In the genomic region with DNA sequence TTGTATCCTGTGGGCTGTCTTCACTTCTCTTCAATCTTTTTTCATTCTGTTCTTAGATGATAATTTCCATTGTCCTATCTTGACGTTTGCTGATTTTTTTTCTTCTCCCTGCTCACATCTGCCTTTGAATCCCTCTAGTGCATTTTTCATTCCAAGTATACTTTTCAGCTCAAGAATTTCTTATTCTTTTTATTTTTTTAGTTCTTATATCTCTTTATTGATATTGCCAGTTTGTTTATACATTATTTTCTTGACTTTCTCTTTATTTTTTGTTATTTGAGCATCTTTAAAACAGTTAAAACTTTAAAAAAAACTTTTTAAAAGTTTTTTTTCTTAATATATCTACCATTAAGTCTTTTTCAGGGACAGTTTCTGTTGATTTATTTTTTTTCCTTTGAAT, we compare ENCODE assay signal across 28 cellular contexts.
"Had no signal": no experiment of that assay in that cellular context is flagged by ENCODE, and none has a peak within 500 bp of the region (broad histone marks: within the 10 kb centered on the region; RNA-seq: fewer than 3 reads in every experiment).

No MANE protein-coding gene starts in this region.

- H3K4me1 ChIP-seq: colonic mucosa, foreskin keratinocyte, lower lobe of right lung, parathyroid adenoma, right lobe of liver had no signal

- H3K4me3 ChIP-seq: colonic mucosa, esophagus muscularis mucosa, lower lobe of right lung, right lobe of liver, thoracic aorta, tibial nerve, upper lobe of left lung had no signal

- H3K79me2 ChIP-seq: parathyroid adenoma had no signal

- DNase-seq: colonic mucosa; effector CD8-positive, alpha-beta T cell; foreskin keratinocyte; hypothalamus; immature natural killer cell; islet precursor cell; left ventricle myocardium superior; lower lobe of right lung; right lobe of liver; small intestine; stimulated activated CD4-positive, alpha-beta T cell treated with anti-CD3 and anti-CD28 coated beads, Interleukin-12 subunit alpha, Interleukin-12 subunit beta, amount 100 ng/mL, for 4 hours; stimulated activated CD4-positive, alpha-beta T cell treated with anti-CD3 and anti-CD28 coated beads, Interleukin-1b, Interleukin-23, amount 100 ng/mL, for 48 hours; stimulated activated CD4-positive, alpha-beta T cell treated with anti-CD3 and anti-CD28 coated beads, Interleukin-4, amount 100 ng/mL, for 1 hour; stimulated activated naive CD4-positive, alpha-beta T cell treated with Interleukin-2 at 50 U/mL for 16 hours; upper lobe of left lung had no signal

- H3K4me3 Mint-ChIP-seq: dendritic cell treated with granulocyte-macrophage colony-stimulating factor and Interleukin-4, amounts not matched to agents 40 ng/mL and 50 ng/mL, for 4 days; immature natural killer cell; memory B cell; natural killer cell treated with Interleukin-12 subunit alpha and Interleukin-12 subunit beta and Interleukin-15 and Interleukin-18, amount 100 ng/mL, for 72 hours; neural crest cell; stimulated activated effector memory CD8-positive, alpha-beta T cell treated with anti-CD3 and anti-CD28 coated beads, Interleukin-12 subunit alpha, Interleukin-12 subunit beta, amount 100 ng/mL, for 72 hours had no signal

- H3K27me3 ChIP-seq: colonic mucosa, esophagus muscularis mucosa, foreskin keratinocyte, neutrophil, right lobe of liver, tibial nerve, upper lobe of left lung had no signal

- H3K9me3 ChIP-seq: colonic mucosa, neutrophil had no signal

- H2AFZ ChIP-seq: parathyroid adenoma had no signal

- H3K27ac Mint-ChIP-seq: dendritic cell treated with granulocyte-macrophage colony-stimulating factor and Interleukin-4, amounts not matched to agents 40 ng/mL and 50 ng/mL, for 4 days; immature natural killer cell; memory B cell; natural killer cell treated with Interleukin-12 subunit alpha and Interleukin-12 subunit beta and Interleukin-15 and Interleukin-18, amount 100 ng/mL, for 72 hours; progenitor cell of endocrine pancreas; stimulated activated effector memory CD8-positive, alpha-beta T cell treated with anti-CD3 and anti-CD28 coated beads, Interleukin-12 subunit alpha, Interleukin-12 subunit beta, amount 100 ng/mL, for 72 hours had no signal

- H3K4me1 Mint-ChIP-seq: neural crest cell had no signal

- H3K27ac ChIP-seq: colonic mucosa, esophagus muscularis mucosa, foreskin keratinocyte, lower lobe of right lung, neutrophil, parathyroid adenoma, right lobe of liver, thoracic aorta, tibial nerve, upper lobe of left lung had no signal

- H3K27me3 Mint-ChIP-seq: dendritic cell treated with granulocyte-macrophage colony-stimulating factor and Interleukin-4, amounts not matched to agents 40 ng/mL and 50 ng/mL, for 4 days; memory B cell; natural killer cell treated with Interleukin-12 subunit alpha and Interleukin-12 subunit beta and Interleukin-15 and Interleukin-18, amount 100 ng/mL, for 72 hours; progenitor cell of endocrine pancreas had no signal

- H3K36me3 ChIP-seq: colonic mucosa, right lobe of liver, thoracic aorta had no signal

- H3K9ac ChIP-seq: parathyroid adenoma had no signal

- FAIRE-seq: endothelial cell of umbilical vein, small intestine, urothelium cell line had no signal

- ATAC-seq: foreskin keratinocyte; left ventricle myocardium superior; lower lobe of right lung; natural killer cell treated with Interleukin-12 subunit alpha and Interleukin-12 subunit beta and Interleukin-15 and Interleukin-18, amount 100 ng/mL, for 72 hours; right lobe of liver; stimulated activated effector memory CD8-positive, alpha-beta T cell treated with anti-CD3 and anti-CD28 coated beads, Interleukin-12 subunit alpha, Interleukin-12 subunit beta, amount 100 ng/mL, for 72 hours had no signal
